ENCODE assay signal across 17 cellular contexts in the genomic region with DNA sequence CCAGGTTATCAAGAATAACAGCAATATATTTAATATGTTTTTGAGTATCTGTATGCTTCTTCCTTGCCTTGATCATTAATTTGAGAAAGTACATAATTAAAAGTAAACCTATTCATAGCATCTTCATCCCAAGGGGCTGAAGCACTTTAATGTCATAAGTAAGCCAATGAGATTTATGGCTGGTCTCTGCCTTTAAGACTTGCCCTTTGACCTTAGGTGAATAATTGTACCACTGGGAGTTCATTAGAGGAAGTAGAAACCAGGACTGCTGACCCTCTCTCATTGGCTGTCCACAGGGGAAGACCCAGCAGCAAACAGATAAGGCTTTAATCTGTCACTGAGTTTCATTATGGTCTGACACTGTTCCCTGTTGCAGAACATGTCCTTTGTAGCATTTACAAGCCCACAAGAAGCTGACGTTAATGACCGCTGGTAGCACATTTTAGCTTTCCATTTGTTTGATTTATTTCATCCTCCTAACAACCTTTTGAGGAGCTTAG. TPM values are rescaled to one million over a fixed set of nuclear protein-coding genes. Genes with fewer than 3 reads are reported as not detected.
DNase-seq lines count a peak whose midpoint lies in the region; ATAC-seq and TF ChIP-seq lines count a peak whose summit lies in the region.
"Had no signal": no experiment of that assay in that cellular context is flagged by ENCODE, and none has a peak within 500 bp of the region (broad histone marks: within the 10 kb centered on the region; RNA-seq: fewer than 3 reads in every experiment).

No MANE protein-coding gene starts in this region.

- ATAC-seq in GM18519 (IDR thresholded peaks at IDR 0.05; ENCODE audit: low FRiP score, unreplicated experiment): no peak
- ATAC-seq in GM18502 (IDR thresholded peaks at IDR 0.05; ENCODE audit: poor library complexity, unreplicated experiment): no peak
- ATAC-seq: CD8-positive, alpha-beta T cell; HCT116 had no signal

- H3K9me3 Mint-ChIP-seq in glutamatergic neuron (ENCODE audit: unreplicated experiment) (no peaks in the 10 kb centered on the region), nephron progenitor cell (no peaks in the 10 kb centered on the region)
- H3K9me3 Mint-ChIP-seq: CD8-positive, alpha-beta T cell; H9 had no signal

- H3K4me3 Mint-ChIP-seq in glutamatergic neuron (ENCODE audit: unreplicated experiment): no peak overlapping the region
- no peak overlapping the region for H3K4me3 Mint-ChIP-seq in nephron progenitor cell
- H3K4me3 Mint-ChIP-seq: B cell; CD8-positive, alpha-beta T cell; H9 had no signal

- H3K27me3 Mint-ChIP-seq in glutamatergic neuron (ENCODE audit: unreplicated experiment) (peaks cover 3% of the 10 kb centered on the region), nephron progenitor cell (ENCODE audit: low read depth, poor library complexity) (peaks cover 49% of the 10 kb centered on the region)

- DNase-seq in NCI-H82 (lab: John Stamatoyannopoulos, UW) (peak; percentile 5), NCI-H82 treated with DMSO at 0.1 percent for 48 hours (lab: John Stamatoyannopoulos, UW; ENCODE audit: unreplicated experiment) (no peak), OCI-M1 (lab: John Stamatoyannopoulos, UW) (peak; percentile 8), glutamatergic neuron (no peak), nephron progenitor cell (peak; percentile 31), NCI-H2171 treated with DMSO at 0.1 percent for 48 hours (lab: John Stamatoyannopoulos, UW) (no peak)
- DNase-seq: Caco-2; CD4-positive, CD25-positive, alpha-beta regulatory T cell; CD8-positive, alpha-beta T cell; DMS153; DND-41; GM23248; H9 had no signal

- H3K27ac Mint-ChIP-seq in glutamatergic neuron (ENCODE audit: unreplicated experiment) (peak overlapping the region; percentile 38), nephron progenitor cell (no peak overlapping the region)
- H3K27ac Mint-ChIP-seq: B cell; CD4-positive, CD25-positive, alpha-beta regulatory T cell; CD8-positive, alpha-beta T cell had no signal

- H3K4me1 Mint-ChIP-seq in glutamatergic neuron (ENCODE audit: low read depth, unreplicated experiment): peaks cover 11% of the 10 kb centered on the region
- H3K4me1 Mint-ChIP-seq in nephron progenitor cell: peaks cover 22% of the 10 kb centered on the region
- H3K4me1 Mint-ChIP-seq: B cell; CD4-positive, CD25-positive, alpha-beta regulatory T cell; H9 had no signal

- H3K36me3 Mint-ChIP-seq in glutamatergic neuron (ENCODE audit: unreplicated experiment) (no peaks in the 10 kb centered on the region), nephron progenitor cell (ENCODE audit: low read depth) (no peaks in the 10 kb centered on the region)
- H3K36me3 Mint-ChIP-seq: CD4-positive, CD25-positive, alpha-beta regulatory T cell; CD8-positive, alpha-beta T cell had no signal

- TF ChIP-seq CTCF in glutamatergic neuron (IDR thresholded peaks at IDR 0.05; ENCODE audit: partially characterized antibody, unreplicated experiment) (no peak), nephron progenitor cell (IDR thresholded peaks at IDR 0.05) (no peak)

RNA-seq across cellular contexts. Expression of a gene that starts 16.3 kb away (rescaled TPM):
- total RNA-seq in glutamatergic neuron (ENCODE audit: unreplicated experiment): 48.3 TPM
- total RNA-seq: B cell; CD4-positive, CD25-positive, alpha-beta regulatory T cell; CD8-positive, alpha-beta T cell; GM23248 had no signal

Comparison
In these comparisons a context has a peak if more than half of its experiments do, and no peak if none do; other contexts are left out.
1. DNase-seq: peak in NCI-H82 (single experiment), OCI-M1 (single experiment) and nephron progenitor cell (single experiment); none in NCI-H82 treated with DMSO at 0.1 percent for 48 hours (single experiment), glutamatergic neuron (single experiment) and NCI-H2171 treated with DMSO at 0.1 percent for 48 hours (single experiment).